ENCODE assay signal across 26 cellular contexts in the genomic region with DNA sequence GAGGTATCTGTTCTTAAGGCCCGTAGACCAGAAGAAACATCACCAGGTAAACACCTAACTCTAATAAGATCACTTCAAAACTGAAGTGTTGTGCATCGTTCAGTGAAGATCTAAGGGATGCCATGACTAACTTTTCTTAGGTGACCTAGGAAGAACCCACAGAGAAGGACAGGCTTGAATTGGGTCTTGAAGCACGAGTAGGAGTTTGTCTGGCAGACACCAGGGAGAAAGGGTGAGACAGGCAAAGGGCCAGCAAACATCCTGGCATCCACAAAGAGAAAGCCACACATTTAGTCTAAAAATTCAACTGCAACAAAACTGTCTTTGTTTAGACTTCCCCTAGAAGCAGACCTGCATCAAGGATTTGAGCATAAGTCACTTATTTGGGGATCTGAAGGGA. TPM values are rescaled to one million over a fixed set of nuclear protein-coding genes. Genes with fewer than 3 reads are reported as not detected.
DNase-seq lines count a peak whose midpoint lies in the region; ATAC-seq, FAIRE-seq and TF ChIP-seq lines count a peak whose summit lies in the region.
"Had no signal": no experiment of that assay in that cellular context is flagged by ENCODE, and none has a peak within 500 bp of the region (broad histone marks: within the 10 kb centered on the region; RNA-seq: fewer than 3 reads in every experiment).

No MANE protein-coding gene starts in this region.

- no peak for TF ChIP-seq EP300 in SK-N-SH (IDR thresholded peaks at IDR 0.05; ENCODE audit: borderline replicate concordance in 1 of 2, low read depth in 1 of 2, low read length in 1 of 2)

- peak; percentile 28 for FAIRE-seq in bronchial epithelial cell (lab: Jason Lieb, UNC)
- FAIRE-seq: A549, GM12878, GM12892, GM18507 had no signal

- H3K9me3 Mint-ChIP-seq in activated CD4-positive, alpha-beta memory T cell treated with anti-CD3 and anti-CD28 coated beads, Interleukin-2, amount 10 ng/mL, durations not matched to agents 7 days and 5 days, result peaks cover 6% of the 10 kb centered on the region

- no peaks in the 10 kb centered on the region for H3K79me1 ChIP-seq in neuronal stem cell (ENCODE audit: low read depth, low read length)

- no peak overlapping the region for H2BK120ac ChIP-seq in neuronal stem cell (ENCODE audit: low read depth, low read length)

- H2AK5ac ChIP-seq in neuronal stem cell (ENCODE audit: low read depth, low read length), result no peak overlapping the region

- no peaks in the 10 kb centered on the region for H3K36me3 Mint-ChIP-seq in activated CD4-positive, alpha-beta memory T cell treated with anti-CD3 and anti-CD28 coated beads, Interleukin-2, amount 10 ng/mL, durations not matched to agents 7 days and 5 days (ENCODE audit: low read depth)
- H3K36me3 Mint-ChIP-seq: CD8-positive, alpha-beta T cell had no signal

- H3K4me3 ChIP-seq in SK-N-SH (ENCODE audit: low read depth in 2 of 2, low read length in 1 of 2), result no peak overlapping the region
- no peak overlapping the region for H3K4me3 ChIP-seq in bronchial epithelial cell (ENCODE audit: low read depth, low read length)
- no peak overlapping the region for H3K4me3 ChIP-seq in neuronal stem cell (ENCODE audit: low read length in 2 of 2)
- no peak overlapping the region for H3K4me3 ChIP-seq in gastrocnemius medialis
- H3K4me3 ChIP-seq: A549; BLaER1 treated with 17β-estradiol and CSF1 and Interleukin-3, amounts not matched to agents 10 nM and 100 nM; GM12878 had no signal

- no peak overlapping the region for H3K4me3 Mint-ChIP-seq in activated CD4-positive, alpha-beta memory T cell treated with anti-CD3 and anti-CD28 coated beads, Interleukin-2, amount 10 ng/mL, durations not matched to agents 7 days and 5 days
- H3K4me3 Mint-ChIP-seq: B cell; CD4-positive, alpha-beta T cell; CD8-positive, alpha-beta T cell had no signal

- H3K9me3 ChIP-seq in SK-N-SH, result no peaks in the 10 kb centered on the region
- H3K9me3 ChIP-seq in neuronal stem cell (replicated peaks in 1 of 2; ENCODE audit: control insufficient read depth in 2 of 2, insufficient read depth in 1 of 2, low read depth in 1 of 2, low read length in 2 of 2), result peaks cover 0 to 2% of the 10 kb centered on the region in 2 donors
- no peaks in the 10 kb centered on the region for H3K9me3 ChIP-seq in gastrocnemius medialis

- intact Hi-C loops in gastrocnemius medialis (cut with DNase I; ENCODE audit: low total_unique reads), result no loop called here

- no peaks in the 10 kb centered on the region for H4K20me1 ChIP-seq in SK-N-SH (ENCODE audit: insufficient read depth)
- H4K20me1 ChIP-seq: BLaER1 treated with 17β-estradiol and CSF1 and Interleukin-3, amounts not matched to agents 10 nM and 100 nM had no signal

- H3K4me1 ChIP-seq in SK-N-SH (ENCODE audit: control insufficient read depth in 1 of 2, insufficient read depth in 2 of 2, low read depth in 1 of 2, low read length in 1 of 2) (peaks cover 0 to 10% of the 10 kb centered on the region in 2 experiments; a peak in 3 of 4 replicates), neuronal stem cell (ENCODE audit: control insufficient read depth in 2 of 2, insufficient read depth in 1 of 2, low read depth in 1 of 2, low read length in 2 of 2) (peaks cover 2 to 14% of the 10 kb centered on the region in 2 donors), gastrocnemius medialis (no peaks in the 10 kb centered on the region)

- TF ChIP-seq POLR2A in gastrocnemius medialis (IDR thresholded peaks at IDR 0.05), result no peak

- peaks cover 16% of the 10 kb centered on the region for H3F3A ChIP-seq in SK-N-SH (replicated peaks; ENCODE audit: insufficient read depth)

- H3K27me3 ChIP-seq in SK-N-SH (ENCODE audit: insufficient read depth) (no peaks in the 10 kb centered on the region), bronchial epithelial cell (ENCODE audit: control insufficient read depth, insufficient read depth, low read length) (no peaks in the 10 kb centered on the region), neuronal stem cell (ENCODE audit: control insufficient read depth in 3 of 3, insufficient read depth in 3 of 3, low read depth in 1 of 3, low read length in 3 of 3) (peaks cover 0 to 2% (median 0%) of the 10 kb centered on the region in 3 experiments), gastrocnemius medialis (no peaks in the 10 kb centered on the region)
- H3K27me3 ChIP-seq: BLaER1 treated with 17β-estradiol and CSF1 and Interleukin-3, amounts not matched to agents 10 nM and 100 nM had no signal

- H2BK5ac ChIP-seq in neuronal stem cell (ENCODE audit: low read length), result no peak overlapping the region

- 76% methylated on average over 3 of the region's 3 CpGs for WGBS in SK-N-SH (ENCODE audit: low lambda C conversion rate)
- no CpG with 5 or more reads among the region's 3 CpGs for WGBS in neuronal stem cell (ENCODE audit: extremely low coverage in 2 of 2, insufficient read length in 2 of 2, insufficient replicate concordance in 1 of 2), 2 donors

- H3K14ac ChIP-seq in neuronal stem cell (ENCODE audit: low read length), result no peak overlapping the region

- H3K4me2 ChIP-seq in SK-N-SH (no peak overlapping the region), neuronal stem cell (ENCODE audit: insufficient read depth, low read length, poor library complexity, severe bottlenecking) (no peak overlapping the region)
- H3K4me2 ChIP-seq: A549 had no signal

- in situ Hi-C loops in gastrocnemius medialis (cut with MboI; ENCODE audit: low sequenced_read_pairs in 4 of 4), result no loop called here

- POLR2A ChIA-PET in SK-N-SH (lab: Yijun Ruan, JAX), result no interaction called here
- POLR2A ChIA-PET in activated CD4-positive, alpha-beta memory T cell treated with anti-CD3 and anti-CD28 coated beads, Interleukin-2, amount 10 ng/mL, durations not matched to agents 7 days and 5 days (lab: Charles Lee), result no interaction called here

- no peaks in the 10 kb centered on the region for H3K4me1 Mint-ChIP-seq in activated CD4-positive, alpha-beta memory T cell treated with anti-CD3 and anti-CD28 coated beads, Interleukin-2, amount 10 ng/mL, durations not matched to agents 7 days and 5 days
- H3K4me1 Mint-ChIP-seq: B cell had no signal

- DNase-seq in SK-N-SH (no peak), COLO829 (ENCODE audit: low spot score) (peak; percentile 83), bronchial epithelial cell (ENCODE audit: low read depth) (no peak), neuronal stem cell (ENCODE audit: low spot score) (no peak), gastrocnemius medialis (no peak)
- no peak for DNase-seq in activated CD4-positive, alpha-beta memory T cell treated with anti-CD3 and anti-CD28 coated beads, Interleukin-2, amount 10 ng/mL, durations not matched to agents 7 days and 5 days
- DNase-seq: AML-193; CD4-positive, alpha-beta T cell; CD8-positive, alpha-beta T cell; COR-L47; DMS 273 treated with DMSO at 0.1 percent for 48 hours; DMS153; DMS53; DMS79; DND-41; EL; GDM1 had no signal

- TF ChIP-seq CTCF in SK-N-SH (IDR thresholded peaks at IDR 0.05), result no peak
- TF ChIP-seq CTCF in bronchial epithelial cell (IDR thresholded peaks at IDR 0.05; ENCODE audit: insufficient read depth, low read length, severe bottlenecking), result no peak
- TF ChIP-seq CTCF in gastrocnemius medialis (IDR thresholded peaks at IDR 0.05 in 4 of 5, conservative IDR thresholded peaks at IDR 0.05 in 1 of 5), result no peak

- H3K27me3 Mint-ChIP-seq in activated CD4-positive, alpha-beta memory T cell treated with anti-CD3 and anti-CD28 coated beads, Interleukin-2, amount 10 ng/mL, durations not matched to agents 7 days and 5 days, result peaks cover 2% of the 10 kb centered on the region
- H3K27me3 Mint-ChIP-seq: CD4-positive, alpha-beta T cell had no signal

- no peaks in the 10 kb centered on the region for H3K36me3 ChIP-seq in SK-N-SH (replicated peaks in 1 of 2; ENCODE audit: control insufficient read depth in 1 of 2, insufficient read depth in 2 of 2, low read length in 1 of 2)
- no peaks in the 10 kb centered on the region for H3K36me3 ChIP-seq in bronchial epithelial cell (ENCODE audit: control insufficient read depth, insufficient read depth, low read length)
- H3K36me3 ChIP-seq in neuronal stem cell (replicated peaks in 1 of 2; ENCODE audit: control insufficient read depth in 2 of 2, insufficient read depth in 2 of 2, low read length in 2 of 2), result no peaks in the 10 kb centered on the region
- H3K36me3 ChIP-seq in gastrocnemius medialis, result no peaks in the 10 kb centered on the region
- H3K36me3 ChIP-seq: BLaER1 treated with 17β-estradiol and CSF1 and Interleukin-3, amounts not matched to agents 10 nM and 100 nM had no signal

- no peak overlapping the region for H3K9ac ChIP-seq in SK-N-SH
- no peak overlapping the region for H3K9ac ChIP-seq in neuronal stem cell (ENCODE audit: low read depth, low read length, poor library complexity)
- H3K9ac ChIP-seq: BLaER1 treated with 17β-estradiol and CSF1 and Interleukin-3, amounts not matched to agents 10 nM and 100 nM had no signal

- H2AFZ ChIP-seq in SK-N-SH (ENCODE audit: low read depth) (no peak overlapping the region), neuronal stem cell (ENCODE audit: low read length) (peak overlapping the region; percentile 17)

- H3K27ac ChIP-seq in SK-N-SH (ENCODE audit: low read depth in 2 of 2, low read length in 1 of 2) (no peak overlapping the region), neuronal stem cell (replicated peaks; ENCODE audit: low read length) (no peak overlapping the region), gastrocnemius medialis (no peak overlapping the region)
- H3K27ac ChIP-seq: 22Rv1; A549; BLaER1 treated with 17β-estradiol and CSF1 and Interleukin-3, amounts not matched to agents 10 nM and 100 nM; C4-2B had no signal

- H2BK15ac ChIP-seq in neuronal stem cell (ENCODE audit: low read length), result no peak overlapping the region

- H2BK12ac ChIP-seq in neuronal stem cell (ENCODE audit: low read length), result no peak overlapping the region

- no peak overlapping the region for H3K4ac ChIP-seq in neuronal stem cell (ENCODE audit: low read length)

- H3K18ac ChIP-seq in neuronal stem cell (ENCODE audit: low read length), result no peak overlapping the region

- no peak overlapping the region for H3K27ac Mint-ChIP-seq in activated CD4-positive, alpha-beta memory T cell treated with anti-CD3 and anti-CD28 coated beads, Interleukin-2, amount 10 ng/mL, durations not matched to agents 7 days and 5 days
- H3K27ac Mint-ChIP-seq: B cell; CD4-positive, alpha-beta T cell; CD8-positive, alpha-beta T cell had no signal

- no peak overlapping the region for H4K8ac ChIP-seq in neuronal stem cell (ENCODE audit: low read depth, low read length)

- H3K9me2 ChIP-seq in SK-N-SH, result no peaks in the 10 kb centered on the region

- no peak overlapping the region for H3K23ac ChIP-seq in neuronal stem cell (ENCODE audit: low read depth, low read length, poor library complexity)

- CTCF ChIA-PET in SK-N-SH (lab: Yijun Ruan, JAX), result no interaction called here
- CTCF ChIA-PET in activated CD4-positive, alpha-beta memory T cell treated with anti-CD3 and anti-CD28 coated beads, Interleukin-2, amount 10 ng/mL, durations not matched to agents 7 days and 5 days (lab: Charles Lee), result no interaction called here

- ATAC-seq in SK-N-SH treated with all-trans-retinoic acid at 6 μM for 48 hours, result no peak
- no peak for ATAC-seq in gastrocnemius medialis
- ATAC-seq: A549; CD8-positive, alpha-beta T cell; GM12878 had no signal

- no peak for TF ChIP-seq RAD21 in SK-N-SH (IDR thresholded peaks at IDR 0.05; ENCODE audit: low read length)

- H4K91ac ChIP-seq in neuronal stem cell (ENCODE audit: low read depth, low read length, poor library complexity), result no peak overlapping the region

- H3K79me2 ChIP-seq in SK-N-SH (ENCODE audit: insufficient read depth), result no peaks in the 10 kb centered on the region

RNA-seq across cellular contexts. Expression of gene CMTM8, which starts 15.5 kb away (rescaled TPM):
- 7.9 and 9.7 TPM in 2 replicates for polyA plus RNA-seq in SK-N-SH (2012; rRNA removed)
- polyA plus RNA-seq in SK-N-SH (2012; cell fraction: cytosol; rRNA removed), result 9.0 and 9.5 TPM in 2 replicates
- 4.1 and 4.4 TPM in 2 replicates for polyA plus RNA-seq in SK-N-SH (2012; cell fraction: nucleus; rRNA removed)
- total RNA-seq in bronchial epithelial cell, result 0.79 and 1.2 TPM in 2 replicates
- 16.9 TPM for polyA plus RNA-seq in neuronal stem cell (2013, experiment 1 of 2)
- 17.6 TPM for polyA plus RNA-seq in neuronal stem cell (2013, experiment 2 of 2)
- total RNA-seq in gastrocnemius medialis, result 1 to 10 TPM; 1.4 to 4.1 (median 2.9) TPM
- total RNA-seq in activated CD4-positive, alpha-beta memory T cell treated with anti-CD3 and anti-CD28 coated beads, Interleukin-2, amount 10 ng/mL, durations not matched to agents 7 days and 5 days, result 1 to 10 TPM; 5.7 to 6.2 TPM
